Comparison of ENCODE assay signal across 8 cellular contexts in the genomic region with DNA sequence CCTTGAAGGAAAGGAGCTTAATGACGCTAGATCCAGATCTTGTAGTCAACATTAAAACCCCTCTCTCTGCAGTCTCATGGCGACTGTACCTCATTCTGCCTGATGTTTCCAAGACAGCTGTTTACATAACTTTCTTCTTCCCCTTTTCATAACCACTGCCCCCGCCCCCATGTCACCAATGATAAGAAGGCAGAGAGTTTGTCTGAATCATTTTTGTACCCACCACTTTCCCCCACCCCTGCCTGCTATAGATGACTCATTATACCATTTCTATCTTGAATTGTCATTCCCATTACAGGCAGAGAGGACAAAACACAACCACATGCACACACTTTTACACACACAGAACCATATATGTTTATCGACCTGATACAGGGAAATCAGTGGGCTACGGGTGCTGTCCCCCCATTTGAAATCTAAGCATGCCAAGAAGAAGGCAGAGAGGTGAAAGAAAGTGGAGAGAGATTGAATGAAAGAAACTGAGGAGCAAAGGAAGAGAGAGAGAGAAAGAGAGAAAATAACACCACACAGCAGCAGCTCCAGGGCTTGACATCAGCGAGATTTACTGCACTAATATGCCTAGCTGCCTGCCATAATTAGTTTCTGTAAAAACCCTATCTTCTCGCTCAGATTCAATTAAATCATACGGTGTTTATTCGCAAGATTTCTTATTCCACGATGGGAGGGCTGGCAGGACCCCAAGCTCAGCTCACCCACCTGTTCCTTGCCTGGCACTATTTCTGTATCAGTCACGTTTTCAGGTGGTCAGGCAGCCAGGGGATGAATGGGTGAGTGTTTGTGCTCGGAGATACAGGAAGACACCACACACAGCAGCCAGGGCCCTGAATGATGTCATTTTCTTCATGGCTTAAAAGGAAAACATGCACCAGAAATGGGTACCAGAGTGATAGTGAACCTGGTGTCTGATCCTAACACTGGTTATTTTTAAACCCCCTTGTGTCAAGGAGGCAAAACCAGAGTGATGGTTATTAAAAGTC.
DNase-seq lines count a peak whose midpoint lies in the region; ATAC-seq and FAIRE-seq lines count a peak whose summit lies in the region.

No MANE protein-coding gene starts in this region.

- peak; percentile 83 for ATAC-seq in HG02642 (IDR thresholded peaks at IDR 0.05; ENCODE audit: poor library complexity, unreplicated experiment)

- peak; percentile 65 for FAIRE-seq in GM18507 (lab: Jason Lieb, UNC)

- DNase-seq in GM18507 (ENCODE audit: extremely low spot score, insufficient read length, low read depth) (peak; percentile 17), NOMO-1 treated with dmso at 0.1 percent for 144 hours (lab: John Stamatoyannopoulos, UW; ENCODE audit: unreplicated experiment) (peak; percentile 73), activated T-cell treated with anti-CD3 and anti-CD28 coated beads for 4 hours (peak; percentile 77), glomerular visceral epithelial cell (ENCODE audit: extremely low spot score) (peak; percentile 33), NCI-H510A treated with DMSO at 0.1 percent for 48 hours (lab: John Stamatoyannopoulos, UW) (no peak), NCI-H2107 treated with DMSO at 0.1 percent for 48 hours (lab: John Stamatoyannopoulos, UW; ENCODE audit: unreplicated experiment) (no peak)
- peak; percentile 46 for DNase-seq in stimulated activated CD8-positive, alpha-beta memory T cell treated with anti-CD3 and anti-CD28 coated beads, Interleukin-15, amount 100 ng/mL, for 1 hour (ENCODE audit: low read depth)

Comparison
In these comparisons a context has a peak if more than half of its experiments do, and no peak if none do; other contexts are left out.
1. DNase-seq: peak in GM18507 (single experiment), NOMO-1 treated with dmso at 0.1 percent for 144 hours (single experiment), activated T-cell treated with anti-CD3 and anti-CD28 coated beads for 4 hours (single experiment), glomerular visceral epithelial cell (single experiment) and stimulated activated CD8-positive, alpha-beta memory T cell treated with anti-CD3 and anti-CD28 coated beads, Interleukin-15, amount 100 ng/mL, for 1 hour (single experiment); none in NCI-H510A treated with DMSO at 0.1 percent for 48 hours (single experiment) and NCI-H2107 treated with DMSO at 0.1 percent for 48 hours (single experiment).